In genomic region chr3:108036984-108037741, GRCh38 we compare ENCODE assay signal across 8 cellular contexts. TPM values are rescaled to one million over a fixed set of nuclear protein-coding genes. Genes with fewer than 3 reads are reported as not detected.
A peak's percentile ranks its signal among the peaks of the same experiment; 100 is the strongest.
DNase-seq lines count a peak whose midpoint lies in the region; ATAC-seq and TF ChIP-seq lines count a peak whose summit lies in the region.
"Had no signal": no experiment of that assay in that cellular context is flagged by ENCODE, and none has a peak within 500 bp of the region (broad histone marks: within the 10 kb centered on the region; RNA-seq: fewer than 3 reads in every experiment).

No MANE protein-coding gene starts in this region.

- no peaks in the 10 kb centered on the region for H3K27me3 ChIP-seq in neural cell (ENCODE audit: insufficient read depth, low read depth, low read length)

- ATAC-seq in GM18502 (IDR thresholded peaks at IDR 0.05; ENCODE audit: poor library complexity, unreplicated experiment) (peak; percentile 68), T-helper 17 cell (no peak)

- H3K9me3 Mint-ChIP-seq in HFFc6, result no peaks in the 10 kb centered on the region
- H3K9me3 Mint-ChIP-seq in activated T-helper 2 cell treated with anti-CD3 and anti-CD28 coated beads, Interferon-gamma antibody, Interleukin-2, Interleukin-4, amounts not matched to agents 10 μg/mL and 5 μg/mL and 100 μg/mL, durations not matched to agents 14 hours and 24 hours and 36 hours, result no peaks in the 10 kb centered on the region

- H4K20me1 ChIP-seq in neural cell (ENCODE audit: insufficient read depth), result no peaks in the 10 kb centered on the region

- TF ChIP-seq CTCF in HFFc6 (IDR thresholded peaks at IDR 0.05), result no peak
- TF ChIP-seq CTCF in neural cell (IDR thresholded peaks at IDR 0.05; ENCODE audit: poor library complexity, severe bottlenecking), result no peak

- H3K4me3 ChIP-seq in neural cell (ENCODE audit: low read length), result no peak overlapping the region

- H3K79me2 ChIP-seq in neural cell (replicated peaks; ENCODE audit: insufficient read depth, low read length), result no peaks in the 10 kb centered on the region

- H3K4me3 Mint-ChIP-seq in HFFc6 (no peak overlapping the region), T-helper 17 cell (no peak overlapping the region)
- no peak overlapping the region for H3K4me3 Mint-ChIP-seq in activated T-helper 2 cell treated with anti-CD3 and anti-CD28 coated beads, Interferon-gamma antibody, Interleukin-2, Interleukin-4, amounts not matched to agents 10 μg/mL and 5 μg/mL and 100 μg/mL, durations not matched to agents 14 hours and 24 hours and 36 hours (ENCODE audit: low read depth)

- no peak overlapping the region for H3K9ac ChIP-seq in neural cell (ENCODE audit: low read length)

- no peaks in the 10 kb centered on the region for H3F3A ChIP-seq in neural cell (ENCODE audit: insufficient read depth, low read length, poor library complexity, severe bottlenecking)

- H3K36me3 Mint-ChIP-seq in HFFc6 (ENCODE audit: low read depth), result peaks cover 4% of the 10 kb centered on the region; the same call in 1 of the 2 replicates
- peaks cover 5% of the 10 kb centered on the region for H3K36me3 Mint-ChIP-seq in T-helper 17 cell (ENCODE audit: low read depth)
- H3K36me3 Mint-ChIP-seq in activated T-helper 2 cell treated with anti-CD3 and anti-CD28 coated beads, Interferon-gamma antibody, Interleukin-2, Interleukin-4, amounts not matched to agents 10 μg/mL and 5 μg/mL and 100 μg/mL, durations not matched to agents 14 hours and 24 hours and 36 hours (ENCODE audit: low read depth), result peaks cover 46% of the 10 kb centered on the region

- intact Hi-C loops in activated T-helper 2 cell treated with anti-CD3 and anti-CD28 coated beads, Interferon-gamma antibody, Interleukin-2, Interleukin-4, amounts not matched to agents 10 μg/mL and 5 μg/mL and 100 μg/mL, durations not matched to agents 14 hours and 24 hours and 36 hours (cut with micrococcal nuclease), result no loop called here

- H3K27ac Mint-ChIP-seq in HFFc6 (no peak overlapping the region; the same call in 1 of the 2 replicates), T-helper 17 cell (peak overlapping the region; percentile 63)
- H3K27ac Mint-ChIP-seq in activated T-helper 2 cell treated with anti-CD3 and anti-CD28 coated beads, Interferon-gamma antibody, Interleukin-2, Interleukin-4, amounts not matched to agents 10 μg/mL and 5 μg/mL and 100 μg/mL, durations not matched to agents 14 hours and 24 hours and 36 hours, result no peak overlapping the region

- H3K4me1 Mint-ChIP-seq in HFFc6 (ENCODE audit: low read depth) (peaks cover 27% of the 10 kb centered on the region), T-helper 17 cell (peaks cover 16% of the 10 kb centered on the region)
- peaks cover 3% of the 10 kb centered on the region for H3K4me1 Mint-ChIP-seq in activated T-helper 2 cell treated with anti-CD3 and anti-CD28 coated beads, Interferon-gamma antibody, Interleukin-2, Interleukin-4, amounts not matched to agents 10 μg/mL and 5 μg/mL and 100 μg/mL, durations not matched to agents 14 hours and 24 hours and 36 hours (ENCODE audit: low read depth)

- no peak overlapping the region for H3K4me2 ChIP-seq in neural cell (ENCODE audit: low read length)

- no peak for TF ChIP-seq RAD21 in neural cell (conservative IDR thresholded peaks at IDR 0.05)

- H3K36me3 ChIP-seq in neural cell (ENCODE audit: insufficient read depth, low read length), result no peaks in the 10 kb centered on the region

- H3K27me3 Mint-ChIP-seq in HFFc6 (ENCODE audit: insufficient read depth), result peaks cover 2% of the 10 kb centered on the region; the same call in 1 of the 2 replicates
- no peaks in the 10 kb centered on the region for H3K27me3 Mint-ChIP-seq in T-helper 17 cell
- H3K27me3 Mint-ChIP-seq in activated T-helper 2 cell treated with anti-CD3 and anti-CD28 coated beads, Interferon-gamma antibody, Interleukin-2, Interleukin-4, amounts not matched to agents 10 μg/mL and 5 μg/mL and 100 μg/mL, durations not matched to agents 14 hours and 24 hours and 36 hours (ENCODE audit: low read depth), result no peaks in the 10 kb centered on the region

- DNase-seq in HFFc6 (peak; percentile 58), T-helper 17 cell (no peak), NCI-H446 (lab: John Stamatoyannopoulos, UW) (no peak), GM19240 (ENCODE audit: insufficient read length, low spot score) (no peak)
- no peak for DNase-seq in activated T-helper 2 cell treated with anti-CD3 and anti-CD28 coated beads, Interferon-gamma antibody, Interleukin-2, Interleukin-4, amounts not matched to agents 10 μg/mL and 5 μg/mL and 100 μg/mL, durations not matched to agents 14 hours and 24 hours and 36 hours (ENCODE audit: low spot score)
- DNase-seq: effector memory CD4-positive, alpha-beta T cell had no signal

- no peak overlapping the region for H3K27ac ChIP-seq in neural cell (ENCODE audit: low read length)

- TF ChIP-seq EP300 in neural cell (conservative IDR thresholded peaks at IDR 0.05; ENCODE audit: poor library complexity, severe bottlenecking), result no peak

- H2AFZ ChIP-seq in neural cell (ENCODE audit: low read depth, low read length), result no peak overlapping the region

- no peaks in the 10 kb centered on the region for H3K9me3 ChIP-seq in T-helper 17 cell (ENCODE audit: control insufficient read depth, low read length, poor library complexity, severe bottlenecking)
- H3K9me3 ChIP-seq in neural cell (ENCODE audit: low read length), result no peaks in the 10 kb centered on the region

- no peaks in the 10 kb centered on the region for H3K9me2 ChIP-seq in neural cell (ENCODE audit: insufficient read depth, low read length)

TF ChIP-seq in neural cell, 6 proteins besides CTCF, POLR2A, EP300 and RAD21:
- no peak for TF ChIP-seq MXI1 (conservative IDR thresholded peaks at IDR 0.05; ENCODE audit: poor library complexity, severe bottlenecking)
- peak; percentile 30 for TF ChIP-seq POLR2AphosphoS5 (IDR thresholded peaks at IDR 0.05)

RNA-seq across cellular contexts. Expression of gene CD47, which starts 53.7 kb away (rescaled TPM):
- total RNA-seq in HFFc6 (2021; fragmentation: NEBNext Ultra II Directional; extraction: Animal tissue kit (Norgen Biotek cat#: 25700)), result 10 to 100 TPM; 68.3 to 89.5 (median 77.1) TPM
- 100 to 1,000 TPM; 150 to 170 TPM for total RNA-seq in T-helper 17 cell
- polyA plus RNA-seq in neural cell, result 119 and 128 TPM in 2 replicates
- 158 and 200 TPM in 2 replicates for polyA minus RNA-seq in neural cell
- total RNA-seq in activated T-helper 2 cell treated with anti-CD3 and anti-CD28 coated beads, Interferon-gamma antibody, Interleukin-2, Interleukin-4, amounts not matched to agents 10 μg/mL and 5 μg/mL and 100 μg/mL, durations not matched to agents 14 hours and 24 hours and 36 hours, result 145 and 146 TPM in 2 replicates
